In genomic region chr10:117346574-117346973, GRCh38 we compare ENCODE assay signal across 1 cellular context.
TF ChIP-seq lines count a peak whose summit lies in the region.

No MANE protein-coding gene starts in this region.

TF ChIP-seq in WTC11, 78 proteins besides CTCF, POLR2A, EP300 and RAD21 (continued from another document):
- TF ChIP-seq STAT6 (CRISPR knock-in tag; conservative IDR thresholded peaks at IDR 0.05; ENCODE audit: low read depth) (no peak), CREB1 (CRISPR knock-in tag; IDR thresholded peaks at IDR 0.05) (no peak), ZNF317 (CRISPR knock-in tag; IDR thresholded peaks at IDR 0.05; ENCODE audit: borderline replicate concordance, low read depth) (no peak)
